In the genomic region with DNA sequence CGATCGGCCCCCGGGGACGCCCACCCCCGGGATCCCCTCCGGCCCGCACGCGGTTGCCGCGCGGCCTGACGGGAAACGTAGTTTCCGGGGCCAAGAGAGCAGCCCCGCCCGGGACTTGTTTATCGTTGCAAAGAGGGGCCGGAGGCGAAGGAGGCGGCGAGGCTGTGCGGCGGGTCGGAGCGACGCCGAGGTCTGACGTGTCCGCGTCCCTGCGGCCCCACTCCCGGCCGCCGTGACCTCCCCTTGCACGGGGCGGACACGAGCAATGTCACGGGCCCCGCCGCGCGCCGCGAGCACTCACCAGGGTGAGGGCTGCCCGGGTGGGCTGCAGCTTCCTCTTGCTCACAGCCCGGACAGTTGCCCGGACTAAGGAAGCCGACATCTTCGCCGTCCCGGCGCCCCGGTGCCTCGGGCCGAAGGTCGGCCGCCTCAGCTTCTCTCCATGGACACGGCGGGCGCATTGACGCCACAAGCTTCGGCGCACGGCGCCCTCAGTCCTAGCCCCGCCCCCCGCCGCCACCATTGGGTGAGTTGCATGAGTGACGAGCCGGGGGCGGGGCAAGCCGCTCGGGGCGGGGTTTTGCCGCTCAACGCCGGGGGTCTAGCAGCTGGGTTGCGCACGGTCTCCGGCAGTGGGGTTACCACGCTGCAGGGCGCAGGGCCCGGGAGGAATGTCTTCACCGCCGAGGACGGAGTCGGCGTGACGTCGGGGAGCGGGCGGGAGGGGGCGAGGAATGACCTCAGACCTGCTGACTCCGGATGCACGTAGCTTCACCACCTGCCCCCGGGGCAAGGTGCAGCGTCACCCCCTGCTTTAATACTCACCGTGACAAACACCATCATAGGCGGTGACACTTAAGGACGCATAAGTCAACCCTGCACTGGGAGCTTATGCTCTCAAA, we compare ENCODE assay signal across 8 cellular contexts. TPM values are rescaled to one million over a fixed set of nuclear protein-coding genes. Genes with fewer than 3 reads are reported as not detected.
DNase-seq lines count a peak whose midpoint lies in the region; ATAC-seq and TF ChIP-seq lines count a peak whose summit lies in the region.

A gene (minus strand): TSS at position 462 of the 902 bp plus-strand sequence. CDS start 80 bp downstream, at position 382.

- H2AFZ ChIP-seq in fibroblast of lung (ENCODE audit: low read length), result peak within 1 kb of the TSS; percentile 80

- no peaks in the 10 kb centered on the region for H3K9me3 ChIP-seq in fibroblast of lung (ENCODE audit: control insufficient read depth, insufficient read depth, low read depth, low read length)

- no peak for TF ChIP-seq CTCF in fibroblast of lung (conservative IDR thresholded peaks at IDR 0.05 in 1 of 2, IDR thresholded peaks at IDR 0.05 in 1 of 2; ENCODE audit: low read depth in 1 of 2, low read length in 2 of 2)

- peak within 1 kb of the TSS; percentile 90 for H3K27ac Mint-ChIP-seq in activated T-helper 17 cell treated with anti-CD3 and anti-CD28 coated beads, Interleukin-2, amount 50 U/mL, for 72 hours
- H3K27ac Mint-ChIP-seq in naive thymus-derived CD8-positive, alpha-beta T cell, result peak within 1 kb of the TSS; percentile 94 to 100 (median 98)

- H3K27me3 ChIP-seq in fibroblast of lung (ENCODE audit: control insufficient read depth, insufficient read depth, low read length), result no peaks in the 10 kb centered on the region

- peak within 1 kb of the TSS; percentile 89 for H3K27ac ChIP-seq in fibroblast of lung (ENCODE audit: insufficient read depth, low read length)

- peaks cover 4% of the 10 kb centered on the region for H3K4me1 ChIP-seq in fibroblast of lung (ENCODE audit: control insufficient read depth, extremely low read depth, insufficient read depth, low read length)

- H4K20me1 ChIP-seq in fibroblast of lung (ENCODE audit: control insufficient read depth, extremely low read depth, insufficient read depth, low read length), result no peaks in the 10 kb centered on the region

- H3K79me2 ChIP-seq in fibroblast of lung (ENCODE audit: control insufficient read depth, insufficient read depth, low read length), result peaks cover 40% of the 10 kb centered on the region

- H3K4me1 Mint-ChIP-seq in activated T-helper 17 cell treated with anti-CD3 and anti-CD28 coated beads, Interleukin-2, amount 50 U/mL, for 72 hours, result peaks cover 23% of the 10 kb centered on the region
- H3K4me1 Mint-ChIP-seq in naive thymus-derived CD8-positive, alpha-beta T cell, result peaks cover 24 to 51% (median 44%) of the 10 kb centered on the region in 4 donors

- POLR2A ChIA-PET in naive thymus-derived CD8-positive, alpha-beta T cell (lab: Charles Lee), result interaction anchor here (0.6 to 1.4 kb wide), 12 partner anchors 13 to 559 kb away, joined by 3 to 14 read pairs (median 4); a partner anchor contains a TSS

- H3K36me3 ChIP-seq in fibroblast of lung (ENCODE audit: control insufficient read depth, insufficient read depth, low read length), result no peaks in the 10 kb centered on the region

- no peaks in the 10 kb centered on the region for H3K9me3 Mint-ChIP-seq in activated T-helper 17 cell treated with anti-CD3 and anti-CD28 coated beads, Interleukin-2, amount 50 U/mL, for 72 hours
- no peaks in the 10 kb centered on the region for H3K9me3 Mint-ChIP-seq in naive thymus-derived CD8-positive, alpha-beta T cell

- peak within 1 kb of the TSS; percentile 77 to 97 (median 95) for H3K4me3 ChIP-seq in fibroblast of lung (replicated peaks in 1 of 4; ENCODE audit: control extremely low read depth in 1 of 4, insufficient read depth in 1 of 4, low read depth in 3 of 4, low read length in 4 of 4)

- peak within 1 kb of the TSS; percentile 95 for H3K4me2 ChIP-seq in fibroblast of lung (ENCODE audit: extremely low read depth, insufficient read depth, low read length)

- H3K9ac ChIP-seq in fibroblast of lung (ENCODE audit: insufficient read depth, low read length), result peak within 1 kb of the TSS; percentile 98

- peak; percentile 85 for ATAC-seq in activated T-helper 17 cell treated with anti-CD3 and anti-CD28 coated beads, Interleukin-2, amount 50 U/mL, for 72 hours (replicated peaks)
- ATAC-seq in naive thymus-derived CD8-positive, alpha-beta T cell, result peak; percentile 84 to 85

- H3K36me3 Mint-ChIP-seq in activated T-helper 17 cell treated with anti-CD3 and anti-CD28 coated beads, Interleukin-2, amount 50 U/mL, for 72 hours (ENCODE audit: low read depth), result peaks cover 51% of the 10 kb centered on the region
- H3K36me3 Mint-ChIP-seq in naive thymus-derived CD8-positive, alpha-beta T cell, result peaks cover 0 to 22% (median 5%) of the 10 kb centered on the region in 3 donors

- H3K4me3 Mint-ChIP-seq in activated T-helper 17 cell treated with anti-CD3 and anti-CD28 coated beads, Interleukin-2, amount 50 U/mL, for 72 hours, result peak within 1 kb of the TSS; percentile 89
- H3K4me3 Mint-ChIP-seq in naive thymus-derived CD8-positive, alpha-beta T cell, result peak within 1 kb of the TSS; percentile 89 to 96 (median 94)

- DNase-seq in EH (ENCODE audit: low read depth) (peak; percentile 92), GOT3 (lab: John Stamatoyannopoulos, UW) (peak; percentile 60), LHCN-M2 (ENCODE audit: low read depth) (peak; percentile 91), RPMI7951 (ENCODE audit: low read depth) (peak; percentile 88), fibroblast of lung (ENCODE audit: low read depth in 2 of 2) (peak; percentile 89 to 91)
- DNase-seq in naive thymus-derived CD8-positive, alpha-beta T cell, result peak; percentile 97 to 100 (median 99)
- DNase-seq in stimulated activated naive CD4-positive, alpha-beta T cell (lab: John Stamatoyannopoulos, UW), result peak; percentile 95 to 99 (median 98)

- H3K27me3 Mint-ChIP-seq in activated T-helper 17 cell treated with anti-CD3 and anti-CD28 coated beads, Interleukin-2, amount 50 U/mL, for 72 hours, result no peaks in the 10 kb centered on the region
- H3K27me3 Mint-ChIP-seq in naive thymus-derived CD8-positive, alpha-beta T cell, result no peaks in the 10 kb centered on the region

RNA-seq across cellular contexts. Expression of the gene that starts here (rescaled TPM):
- total RNA-seq in LHCN-M2 (2014; rRNA removed) (39.2 and 41.2 TPM in 2 replicates), fibroblast of lung (19.2 and 22.6 TPM in 2 replicates)
- 14.5 TPM for polyA plus RNA-seq in LHCN-M2 (2012)
- total RNA-seq in RPMI7951 (2014; rRNA removed; shearing (Covaris generic)), result 29.4 and 32.4 TPM in 2 replicates
- 10 to 100 TPM; 33.2 to 34.6 TPM for total RNA-seq in activated T-helper 17 cell treated with anti-CD3 and anti-CD28 coated beads, Interleukin-2, amount 50 U/mL, for 72 hours
- 25.4 and 44.8 TPM in 2 replicates for polyA plus RNA-seq in fibroblast of lung
- polyA plus RNA-seq in fibroblast of lung (2012), result 20.9 and 30.1 TPM in 2 replicates
- 5.4 and 6.1 TPM in 2 replicates for polyA minus RNA-seq in fibroblast of lung (ENCODE audit: low replicate concordance)
- 10 to 100 TPM; 39.1 to 42.2 TPM for total RNA-seq in naive thymus-derived CD8-positive, alpha-beta T cell
- 10 to 100 TPM; 36.7 to 57.7 (median 41.4) TPM for polyA plus RNA-seq in naive thymus-derived CD8-positive, alpha-beta T cell

Comparison
In these comparisons a context has a peak if more than half of its experiments do, and no peak if none do; other contexts are left out.
1. Peak in every context shown above with its lines: DNase-seq, ATAC-seq, H3K4me3 ChIP-seq and H3K27ac ChIP-seq.